Comparison of ENCODE assay signal across 8 cellular contexts in the genomic region with DNA sequence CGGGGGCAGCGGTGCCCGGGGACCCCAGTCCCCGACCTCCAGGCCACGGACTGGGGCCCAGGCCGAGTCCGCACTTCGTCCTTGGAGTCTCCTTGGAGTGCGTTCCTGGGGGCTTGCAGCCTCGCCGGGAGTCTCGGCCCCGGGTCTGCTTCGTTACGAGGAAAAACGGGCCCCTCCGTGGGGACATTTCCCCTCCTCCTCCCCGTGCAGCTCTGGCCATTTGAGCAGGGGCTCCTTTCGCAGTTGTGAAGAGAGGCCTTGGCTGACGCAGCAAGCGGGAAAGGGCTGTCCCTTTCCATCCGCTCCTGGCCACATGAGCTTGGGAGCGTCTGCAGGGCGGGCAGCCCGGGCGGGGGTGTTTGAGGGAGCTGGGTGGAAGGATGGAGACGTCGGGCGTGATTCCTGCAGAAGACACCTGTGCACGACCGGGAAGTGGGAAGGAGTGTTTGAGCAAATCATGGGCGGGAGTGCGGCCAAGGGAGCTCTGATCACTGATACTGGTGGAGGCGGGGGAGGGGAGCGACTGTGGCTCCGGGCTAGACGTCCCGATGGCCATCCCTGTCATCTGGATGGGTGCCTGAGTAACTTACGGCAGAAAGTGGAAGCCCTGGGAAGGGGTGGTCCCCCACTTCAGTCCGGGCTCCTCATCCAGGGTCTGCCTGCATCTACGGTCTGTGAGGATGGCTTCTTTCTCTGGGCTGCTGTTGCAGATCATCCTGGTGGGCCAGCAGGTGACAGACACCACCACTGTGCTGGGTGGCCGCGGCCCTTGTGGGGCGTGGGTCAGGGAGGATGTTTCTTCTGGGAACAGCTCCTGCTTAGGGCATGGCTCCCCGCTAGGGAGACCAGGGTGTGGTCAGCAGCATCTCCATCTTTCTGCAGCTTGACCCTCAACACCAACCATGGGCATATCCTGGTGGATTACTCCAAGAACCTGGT. TPM values are rescaled to one million over a fixed set of nuclear protein-coding genes. Genes with fewer than 3 reads are reported as not detected.
DNase-seq lines count a peak whose midpoint lies in the region; ATAC-seq and TF ChIP-seq lines count a peak whose summit lies in the region.

No MANE protein-coding gene starts in this region.

- peaks cover 44 to 47% (median 45%) of the 10 kb centered on the region in 11 experiments for H3K36me3 ChIP-seq in BLaER1 treated with 17β-estradiol and CSF1 and Interleukin-3, amounts not matched to agents 10 nM and 100 nM

- intact Hi-C loops in left ventricle myocardium superior (cut with micrococcal nuclease), result no loop called here
- intact Hi-C loops in posterior vena cava (cut with DNase I), result no loop called here

- peak; percentile 87 for DNase-seq in NCI-H2227 (lab: John Stamatoyannopoulos, UW; ENCODE audit: unreplicated experiment)
- peak in 44 of 58 donors; percentile 6 to 62 (median 30) for DNase-seq in anterior cingulate cortex (lab: John Stamatoyannopoulos, UW)
- DNase-seq in left ventricle myocardium superior, result peak; percentile 64
- DNase-seq in posterior vena cava (ENCODE audit: low spot score), result peak; percentile 84
- DNase-seq in putamen (ENCODE audit: low spot score), result no peak
- DNase-seq in GM13977 (ENCODE audit: low spot score), result no peak

- H3K4me2 ChIP-seq in BLaER1 treated with 17β-estradiol and CSF1 and Interleukin-3, amounts not matched to agents 10 nM and 100 nM, result peak overlapping the region; percentile 87 to 100 (median 98)

- no peaks in the 10 kb centered on the region for H3K9me3 ChIP-seq in BLaER1 treated with 17β-estradiol and CSF1 and Interleukin-3, amounts not matched to agents 10 nM and 100 nM (replicated peaks in 1 of 11)

- H3K4me3 ChIP-seq in BLaER1 treated with 17β-estradiol and CSF1 and Interleukin-3, amounts not matched to agents 10 nM and 100 nM, result peak overlapping the region; percentile 94 to 100 (median 100)

- no peaks in the 10 kb centered on the region for H3K27me3 ChIP-seq in BLaER1 treated with 17β-estradiol and CSF1 and Interleukin-3, amounts not matched to agents 10 nM and 100 nM

- H3K9ac ChIP-seq in BLaER1 treated with 17β-estradiol and CSF1 and Interleukin-3, amounts not matched to agents 10 nM and 100 nM, result peak overlapping the region; percentile 88 to 97 (median 95)

- H4K20me1 ChIP-seq in BLaER1 treated with 17β-estradiol and CSF1 and Interleukin-3, amounts not matched to agents 10 nM and 100 nM, result peaks cover 38 to 55% (median 50%) of the 10 kb centered on the region in 11 experiments; a peak in 21 of 22 replicates

- in situ Hi-C loops in GM13977 (cut with MboI; ENCODE audit: low pct_unique_long_range_greater_than_20kb, low sequenced_read_pairs, unreplicated experiment), result no loop called here

- H3K27ac ChIP-seq in BLaER1 treated with 17β-estradiol and CSF1 and Interleukin-3, amounts not matched to agents 10 nM and 100 nM, result peak overlapping the region; percentile 76 to 94 (median 90)

- ATAC-seq in GM21390 (IDR thresholded peaks at IDR 0.05; ENCODE audit: unreplicated experiment) (peak; percentile 7), left ventricle myocardium superior (peak; percentile 53)

- H3K4me1 ChIP-seq in BLaER1 treated with 17β-estradiol and CSF1 and Interleukin-3, amounts not matched to agents 10 nM and 100 nM, result peaks cover 25 to 55% (median 48%) of the 10 kb centered on the region in 10 experiments

- no peak for TF ChIP-seq CTCF in GM13977 (IDR thresholded peaks at IDR 0.05; ENCODE audit: extremely low read depth, insufficient read depth, missing control alignments)

RNA-seq across cellular contexts. Expression of a gene that starts 0.7 kb away (rescaled TPM):
- total RNA-seq in left ventricle myocardium superior (553 TPM), posterior vena cava (100 to 1,000 TPM; 176 to 206 TPM)

RNA-seq across cellular contexts. Expression of a gene that starts 38.5 kb away (rescaled TPM):
- total RNA-seq in left ventricle myocardium superior, result 8.9 TPM
- 1 to 10 TPM; 4.6 to 6.5 TPM for total RNA-seq in posterior vena cava

Comparison
In these comparisons a context has a peak if more than half of its experiments do, and no peak if none do; other contexts are left out.
1. DNase-seq: peak in NCI-H2227 (single experiment), anterior cingulate cortex (44 of 58), left ventricle myocardium superior (single experiment) and posterior vena cava (single experiment); none in putamen (single experiment) and GM13977 (single experiment).